In the genomic region with DNA sequence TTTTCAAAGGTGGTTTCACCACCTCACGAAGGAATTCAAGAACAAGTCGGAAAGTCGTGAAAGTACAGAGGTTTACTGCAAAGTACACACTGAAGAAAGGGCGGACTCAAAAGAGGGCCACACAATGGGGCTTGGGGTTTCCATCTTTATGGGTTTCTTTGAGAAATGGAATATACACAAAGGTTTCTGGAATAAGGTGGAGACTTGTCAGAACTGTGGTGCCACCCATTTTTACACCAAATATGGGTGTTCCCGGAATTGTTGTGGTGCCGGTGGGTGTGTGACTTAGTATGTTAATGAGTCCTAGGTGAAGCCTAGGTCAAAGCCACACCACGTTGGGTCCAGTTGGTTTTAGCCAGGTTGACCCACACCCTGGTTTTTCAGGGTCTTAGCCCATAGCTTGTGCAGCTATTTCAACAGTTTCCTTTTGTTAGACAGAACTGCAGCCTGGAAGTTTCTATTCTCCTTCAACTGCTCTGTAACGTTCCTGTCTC, we compare ENCODE assay signal across 8 cellular contexts. TPM values are rescaled to one million over a fixed set of nuclear protein-coding genes. Genes with fewer than 3 reads are reported as not detected.
DNase-seq lines count a peak whose midpoint lies in the region; ATAC-seq and TF ChIP-seq lines count a peak whose summit lies in the region.

No MANE protein-coding gene starts in this region.

- peak overlapping the region; percentile 2; the same call in 1 of the 2 replicates for H3K27ac ChIP-seq in KMS-11

- TF ChIP-seq CTCF in BE2C (IDR thresholded peaks at IDR 0.05; ENCODE audit: low read depth, low read length), result no peak
- no peak for TF ChIP-seq CTCF in KMS-11 (conservative IDR thresholded peaks at IDR 0.05; ENCODE audit: low read depth, low read length)
- TF ChIP-seq CTCF in nephron (IDR thresholded peaks at IDR 0.05; ENCODE audit: unreplicated experiment in 3 of 3), result no peak

- DNase-seq in BE2C (no peak), NOMO-1 treated with dmso at 0.1 percent for 144 hours (lab: John Stamatoyannopoulos, UW; ENCODE audit: unreplicated experiment) (no peak)
- no peak for DNase-seq in central memory CD8-positive, alpha-beta T cell (ENCODE audit: low spot score in 2 of 2)
- DNase-seq in NK-92 treated with Interleukin-12 subunit alpha and Interleukin-12 subunit beta, amount 100 ng/mL, for 24 hours (lab: John Stamatoyannopoulos, UW), result no peak
- no peak for DNase-seq in stimulated activated naive CD4-positive, alpha-beta T cell (lab: John Stamatoyannopoulos, UW)

- no peaks in the 10 kb centered on the region for H3K4me1 ChIP-seq in BE2C
- peaks cover 13% of the 10 kb centered on the region for H3K4me1 ChIP-seq in KMS-11 (ENCODE audit: low read depth, poor library complexity, severe bottlenecking)

- H3K4me3 ChIP-seq in BE2C (ENCODE audit: low read depth, low read length), result peak overlapping the region; percentile 28; the same call in 1 of the 2 replicates
- no peak overlapping the region for H3K4me3 ChIP-seq in KMS-11 (IDR thresholded peaks at IDR 0.05; ENCODE audit: insufficient read depth, low read depth, low read length)

- H3K4me2 ChIP-seq in KMS-11, result peak overlapping the region; percentile 79

- H2AFZ ChIP-seq in KMS-11 (ENCODE audit: low read depth), result peak overlapping the region; percentile 74

- no peaks in the 10 kb centered on the region for H3K27me3 ChIP-seq in BE2C
- no peaks in the 10 kb centered on the region for H3K27me3 ChIP-seq in KMS-11 (ENCODE audit: insufficient read depth, low read depth)

- no peaks in the 10 kb centered on the region; the same call in none of the 2 replicates for H3K36me3 ChIP-seq in BE2C
- H3K36me3 ChIP-seq in KMS-11 (ENCODE audit: insufficient read depth), result no peaks in the 10 kb centered on the region

- H3K4me1 Mint-ChIP-seq in central memory CD8-positive, alpha-beta T cell, result peaks cover 6% of the 10 kb centered on the region
- H3K4me1 Mint-ChIP-seq in nephron, result peaks cover 21% of the 10 kb centered on the region

- no peaks in the 10 kb centered on the region for H4K20me1 ChIP-seq in KMS-11 (ENCODE audit: insufficient read depth)

- peak overlapping the region; percentile 5; the same call in 1 of the 2 replicates for H3K9ac ChIP-seq in KMS-11

- no peaks in the 10 kb centered on the region for H3K9me3 ChIP-seq in BE2C

- H3K27ac Mint-ChIP-seq in central memory CD8-positive, alpha-beta T cell (ENCODE audit: low read depth), result peak overlapping the region; percentile 19
- peak overlapping the region; percentile 22 to 72 (median 48) for H3K27ac Mint-ChIP-seq in nephron

- no peaks in the 10 kb centered on the region for H3K27me3 Mint-ChIP-seq in central memory CD8-positive, alpha-beta T cell
- no peaks in the 10 kb centered on the region for H3K27me3 Mint-ChIP-seq in nephron (ENCODE audit: low read depth)

- peak overlapping the region; percentile 52 for H3K4me3 Mint-ChIP-seq in central memory CD8-positive, alpha-beta T cell
- H3K4me3 Mint-ChIP-seq in nephron, result peak overlapping the region; percentile 57 to 70 (median 65)

- H3K9me3 Mint-ChIP-seq in central memory CD8-positive, alpha-beta T cell, result no peaks in the 10 kb centered on the region
- no peaks in the 10 kb centered on the region for H3K9me3 Mint-ChIP-seq in nephron

- H3K79me2 ChIP-seq in KMS-11 (ENCODE audit: insufficient read depth, low read depth), result peaks cover 4% of the 10 kb centered on the region; the same call in 1 of the 2 replicates

- no peaks in the 10 kb centered on the region for H3K36me3 Mint-ChIP-seq in central memory CD8-positive, alpha-beta T cell (ENCODE audit: insufficient read depth)
- H3K36me3 Mint-ChIP-seq in nephron (ENCODE audit: low read depth), result peaks cover 8% of the 10 kb centered on the region

- no peak for ATAC-seq in central memory CD8-positive, alpha-beta T cell (replicated peaks; ENCODE audit: extremely low read depth, poor library complexity, severe bottlenecking)
- ATAC-seq in HG03135 (IDR thresholded peaks at IDR 0.05; ENCODE audit: unreplicated experiment), result no peak

RNA-seq across cellular contexts. Expression of gene GCSH, which starts 0.6 kb away (rescaled TPM):
- 33.4 TPM for polyA plus RNA-seq in BE2C (2012; ENCODE audit: insufficient read depth, insufficient read length, low read depth)

RNA-seq across cellular contexts. Expression of gene C16orf46, which starts 19.7 kb away (rescaled TPM):
- polyA plus RNA-seq in BE2C (2012; ENCODE audit: insufficient read depth, insufficient read length, low read depth), result 0.85 TPM
